In genomic region chr1:185446131-185446530, GRCh38 we compare ENCODE assay signal across 7 cellular contexts.
"Had no signal": no experiment of that assay in that cellular context is flagged by ENCODE, and none has a peak within 500 bp of the region (broad histone marks: within the 10 kb centered on the region; RNA-seq: fewer than 3 reads in every experiment).

No MANE protein-coding gene starts in this region.

- H3K27ac ChIP-seq: GM23248 had no signal

- H3K4me3 Mint-ChIP-seq: HFFc6 had no signal

- H3K4me3 ChIP-seq: GM23248, HAP-1 had no signal

- H3K9me3 Mint-ChIP-seq: HFFc6 had no signal

- H3K9ac ChIP-seq: GM23248 had no signal

- H3K27ac Mint-ChIP-seq: HFFc6 had no signal

- H3K9me3 ChIP-seq: HAP-1 had no signal

- H2AFZ ChIP-seq: GM23248 had no signal

- H3K36me3 ChIP-seq: HAP-1 had no signal

- DNase-seq: GM23248, GOT3, H7, HFFc6, IMR-90 had no signal

- ATAC-seq: HCT116 had no signal
